ENCODE assay signal across 8 cellular contexts in the genomic region with DNA sequence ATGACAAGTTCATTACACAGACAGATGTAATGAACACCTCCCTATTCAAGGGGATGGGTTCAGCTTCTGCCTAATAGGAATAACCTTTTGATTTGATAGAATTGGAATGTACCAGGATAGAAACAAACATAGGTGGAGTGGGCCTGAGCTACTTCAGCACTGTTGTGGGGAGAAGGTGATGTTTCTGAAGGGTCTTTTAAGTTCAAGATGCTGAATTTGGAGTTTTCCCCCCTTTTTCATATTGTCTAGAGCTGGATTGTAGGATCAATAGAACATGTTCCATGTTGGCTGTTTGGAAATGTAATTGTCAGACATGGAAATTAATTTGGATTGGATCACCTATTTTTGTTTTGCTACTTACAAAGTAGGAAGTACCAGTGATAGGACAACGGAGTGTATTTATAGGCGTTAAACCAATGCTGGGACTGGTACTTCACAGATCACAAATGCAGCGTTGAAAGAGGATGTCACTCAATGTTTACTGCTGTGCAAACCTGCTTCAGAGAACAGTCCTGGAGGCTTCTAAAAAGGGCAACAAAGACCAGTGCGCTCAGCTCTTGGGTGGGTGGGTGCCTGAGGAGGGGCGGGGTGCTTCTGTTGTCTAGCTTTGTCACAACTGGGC.
DNase-seq lines count a peak whose midpoint lies in the region; ATAC-seq and TF ChIP-seq lines count a peak whose summit lies in the region.

No MANE protein-coding gene starts in this region.

- no peak for ATAC-seq in HG02981 (IDR thresholded peaks at IDR 0.05; ENCODE audit: unreplicated experiment)
- ATAC-seq in HG02970 (IDR thresholded peaks at IDR 0.05; ENCODE audit: low FRiP score, unreplicated experiment), result no peak
- ATAC-seq in HG03342 (IDR thresholded peaks at IDR 0.05; ENCODE audit: unreplicated experiment), result no peak

- DNase-seq in ELR (ENCODE audit: low read depth) (peak; percentile 12), NCI-H748 treated with DMSO at 0.1 percent for 48 hours (lab: John Stamatoyannopoulos, UW) (peak; percentile 56), epithelial cell of esophagus (ENCODE audit: low read depth) (no peak), pons (ENCODE audit: low spot score) (peak; percentile 17), ecto neural progenitor cell (ENCODE audit: low spot score) (no peak)

- H3K4me3 ChIP-seq in epithelial cell of esophagus (ENCODE audit: low read length), result peak overlapping the region; percentile 89

- TF ChIP-seq CTCF in epithelial cell of esophagus (IDR thresholded peaks at IDR 0.05; ENCODE audit: insufficient read depth, low read depth, low read length, missing control alignments), result no peak

Comparison
In these comparisons a context has a peak if more than half of its experiments do, and no peak if none do; other contexts are left out.
1. DNase-seq: peak in ELR (single experiment), NCI-H748 treated with DMSO at 0.1 percent for 48 hours (single experiment) and pons (single experiment); none in epithelial cell of esophagus (single experiment) and ecto neural progenitor cell (single experiment).